Comparison of ENCODE assay signal across 23 cellular contexts in the genomic region with DNA sequence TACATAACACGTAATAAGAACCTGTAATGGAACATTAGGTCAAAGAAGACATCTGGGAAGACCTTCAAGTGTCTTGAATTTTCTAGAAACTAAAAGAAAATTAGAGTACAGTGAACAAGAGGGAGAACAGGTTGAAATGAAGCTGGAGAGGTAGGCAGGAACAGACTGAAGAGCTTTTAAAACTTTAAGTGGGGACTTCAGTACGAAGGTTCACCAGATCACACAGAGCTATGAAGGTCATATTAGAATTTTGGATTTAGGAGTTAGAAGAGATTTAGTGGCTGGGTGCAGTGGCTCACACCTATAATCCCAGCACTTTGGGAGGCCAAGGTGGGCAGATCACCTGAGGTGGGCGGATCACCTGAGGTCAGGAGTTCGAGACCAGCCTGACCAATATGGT. TPM values are rescaled to one million over a fixed set of nuclear protein-coding genes. Genes with fewer than 3 reads are reported as not detected.
"Had no signal": no experiment of that assay in that cellular context is flagged by ENCODE, and none has a peak within 500 bp of the region (broad histone marks: within the 10 kb centered on the region; RNA-seq: fewer than 3 reads in every experiment).

No MANE protein-coding gene starts in this region.

- DNase-seq: KBM-7, MV-4-11, NCI-H1092, NCI-H1105 treated with DMSO at 0.1 percent for 48 hours, NCI-H1417 treated with DMSO at 0.1 percent for 48 hours, NCI-H146, NCI-H187, NCI-H2029, NCI-H2081 treated with DMSO at 0.1 percent for 48 hours, NCI-H2171, NCI-H226, NCI-H446, NCI-H510A, NCI-H524 treated with DMSO at 0.1 percent for 48 hours, NCI-H69, NCI-H774, Right ventricle myocardium superior, RPMI8226, SIG-M5, SK-N-SH, SW 1271 had no signal

- H3K9me3 ChIP-seq: SK-N-SH had no signal

RNA-seq across cellular contexts. Expression of gene MLANA, which starts 26.6 kb away (rescaled TPM):
- total RNA-seq: HT-29, MCF 10A, Right ventricle myocardium superior had no signal
- polyA plus RNA-seq: SK-N-SH had no signal
